Comparison of ENCODE assay signal across 1 cellular context in genomic region chr20:37727247-37727956, GRCh38.
TF ChIP-seq lines count a peak whose summit lies in the region.

No MANE protein-coding gene starts in this region.

TF ChIP-seq in HepG2, 621 proteins besides CTCF, POLR2A, EP300 and RAD21 (continued from another document and continues in another):
- TF ChIP-seq AKNA (CRISPR knock-in tag; IDR thresholded peaks at IDR 0.05; ENCODE audit: borderline replicate concordance), result no peak
- no peak for TF ChIP-seq ZNF17 (CRISPR knock-in tag; IDR thresholded peaks at IDR 0.05)
- TF ChIP-seq ZBTB2 (CRISPR knock-in tag; IDR thresholded peaks at IDR 0.05; ENCODE audit: low read depth), result no peak
- TF ChIP-seq GATAD2A (CRISPR knock-in tag; IDR thresholded peaks at IDR 0.05), result no peak; the same call in 1 of the 2 replicates
- TF ChIP-seq, protein P1, sequence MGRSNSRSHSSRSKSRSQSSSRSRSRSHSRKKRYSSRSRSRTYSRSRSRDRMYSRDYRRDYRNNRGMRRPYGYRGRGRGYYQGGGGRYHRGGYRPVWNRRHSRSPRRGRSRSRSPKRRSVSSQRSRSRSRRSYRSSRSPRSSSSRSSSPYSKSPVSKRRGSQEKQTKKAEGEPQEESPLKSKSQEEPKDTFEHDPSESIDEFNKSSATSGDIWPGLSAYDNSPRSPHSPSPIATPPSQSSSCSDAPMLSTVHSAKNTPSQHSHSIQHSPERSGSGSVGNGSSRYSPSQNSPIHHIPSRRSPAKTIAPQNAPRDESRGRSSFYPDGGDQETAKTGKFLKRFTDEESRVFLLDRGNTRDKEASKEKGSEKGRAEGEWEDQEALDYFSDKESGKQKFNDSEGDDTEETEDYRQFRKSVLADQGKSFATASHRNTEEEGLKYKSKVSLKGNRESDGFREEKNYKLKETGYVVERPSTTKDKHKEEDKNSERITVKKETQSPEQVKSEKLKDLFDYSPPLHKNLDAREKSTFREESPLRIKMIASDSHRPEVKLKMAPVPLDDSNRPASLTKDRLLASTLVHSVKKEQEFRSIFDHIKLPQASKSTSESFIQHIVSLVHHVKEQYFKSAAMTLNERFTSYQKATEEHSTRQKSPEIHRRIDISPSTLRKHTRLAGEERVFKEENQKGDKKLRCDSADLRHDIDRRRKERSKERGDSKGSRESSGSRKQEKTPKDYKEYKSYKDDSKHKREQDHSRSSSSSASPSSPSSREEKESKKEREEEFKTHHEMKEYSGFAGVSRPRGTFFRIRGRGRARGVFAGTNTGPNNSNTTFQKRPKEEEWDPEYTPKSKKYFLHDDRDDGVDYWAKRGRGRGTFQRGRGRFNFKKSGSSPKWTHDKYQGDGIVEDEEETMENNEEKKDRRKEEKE (IDR thresholded peaks at IDR 0.05), result no peak
- TF ChIP-seq ZNF580 (CRISPR knock-in tag; IDR thresholded peaks at IDR 0.05; ENCODE audit: borderline replicate concordance, low read depth), result no peak
- no peak for TF ChIP-seq KLF11 (CRISPR knock-in tag; IDR thresholded peaks at IDR 0.05)
- TF ChIP-seq FOSL1 (CRISPR knock-in tag; IDR thresholded peaks at IDR 0.05; ENCODE audit: borderline replicate concordance), result no peak
- TF ChIP-seq MBNL3 (CRISPR knock-in tag; conservative IDR thresholded peaks at IDR 0.05), result no peak
- no peak for TF ChIP-seq ZSCAN22 (CRISPR knock-in tag; IDR thresholded peaks at IDR 0.05)
- no peak for TF ChIP-seq TOPORS (CRISPR knock-in tag; IDR thresholded peaks at IDR 0.05)
- no peak for TF ChIP-seq SNAI1 (CRISPR knock-in tag; IDR thresholded peaks at IDR 0.05; ENCODE audit: borderline replicate concordance)
- TF ChIP-seq CBX2 (IDR thresholded peaks at IDR 0.05; ENCODE audit: low read depth, low read length), result no peak
- TF ChIP-seq CBX2 (CRISPR knock-in tag; IDR thresholded peaks at IDR 0.05; ENCODE audit: low read depth), result no peak
- no peak for TF ChIP-seq ZMYM3 (CRISPR knock-in tag; IDR thresholded peaks at IDR 0.05)
- TF ChIP-seq ZNF550 (CRISPR knock-in tag; IDR thresholded peaks at IDR 0.05; ENCODE audit: borderline replicate concordance), result no peak
- TF ChIP-seq, protein P2, sequence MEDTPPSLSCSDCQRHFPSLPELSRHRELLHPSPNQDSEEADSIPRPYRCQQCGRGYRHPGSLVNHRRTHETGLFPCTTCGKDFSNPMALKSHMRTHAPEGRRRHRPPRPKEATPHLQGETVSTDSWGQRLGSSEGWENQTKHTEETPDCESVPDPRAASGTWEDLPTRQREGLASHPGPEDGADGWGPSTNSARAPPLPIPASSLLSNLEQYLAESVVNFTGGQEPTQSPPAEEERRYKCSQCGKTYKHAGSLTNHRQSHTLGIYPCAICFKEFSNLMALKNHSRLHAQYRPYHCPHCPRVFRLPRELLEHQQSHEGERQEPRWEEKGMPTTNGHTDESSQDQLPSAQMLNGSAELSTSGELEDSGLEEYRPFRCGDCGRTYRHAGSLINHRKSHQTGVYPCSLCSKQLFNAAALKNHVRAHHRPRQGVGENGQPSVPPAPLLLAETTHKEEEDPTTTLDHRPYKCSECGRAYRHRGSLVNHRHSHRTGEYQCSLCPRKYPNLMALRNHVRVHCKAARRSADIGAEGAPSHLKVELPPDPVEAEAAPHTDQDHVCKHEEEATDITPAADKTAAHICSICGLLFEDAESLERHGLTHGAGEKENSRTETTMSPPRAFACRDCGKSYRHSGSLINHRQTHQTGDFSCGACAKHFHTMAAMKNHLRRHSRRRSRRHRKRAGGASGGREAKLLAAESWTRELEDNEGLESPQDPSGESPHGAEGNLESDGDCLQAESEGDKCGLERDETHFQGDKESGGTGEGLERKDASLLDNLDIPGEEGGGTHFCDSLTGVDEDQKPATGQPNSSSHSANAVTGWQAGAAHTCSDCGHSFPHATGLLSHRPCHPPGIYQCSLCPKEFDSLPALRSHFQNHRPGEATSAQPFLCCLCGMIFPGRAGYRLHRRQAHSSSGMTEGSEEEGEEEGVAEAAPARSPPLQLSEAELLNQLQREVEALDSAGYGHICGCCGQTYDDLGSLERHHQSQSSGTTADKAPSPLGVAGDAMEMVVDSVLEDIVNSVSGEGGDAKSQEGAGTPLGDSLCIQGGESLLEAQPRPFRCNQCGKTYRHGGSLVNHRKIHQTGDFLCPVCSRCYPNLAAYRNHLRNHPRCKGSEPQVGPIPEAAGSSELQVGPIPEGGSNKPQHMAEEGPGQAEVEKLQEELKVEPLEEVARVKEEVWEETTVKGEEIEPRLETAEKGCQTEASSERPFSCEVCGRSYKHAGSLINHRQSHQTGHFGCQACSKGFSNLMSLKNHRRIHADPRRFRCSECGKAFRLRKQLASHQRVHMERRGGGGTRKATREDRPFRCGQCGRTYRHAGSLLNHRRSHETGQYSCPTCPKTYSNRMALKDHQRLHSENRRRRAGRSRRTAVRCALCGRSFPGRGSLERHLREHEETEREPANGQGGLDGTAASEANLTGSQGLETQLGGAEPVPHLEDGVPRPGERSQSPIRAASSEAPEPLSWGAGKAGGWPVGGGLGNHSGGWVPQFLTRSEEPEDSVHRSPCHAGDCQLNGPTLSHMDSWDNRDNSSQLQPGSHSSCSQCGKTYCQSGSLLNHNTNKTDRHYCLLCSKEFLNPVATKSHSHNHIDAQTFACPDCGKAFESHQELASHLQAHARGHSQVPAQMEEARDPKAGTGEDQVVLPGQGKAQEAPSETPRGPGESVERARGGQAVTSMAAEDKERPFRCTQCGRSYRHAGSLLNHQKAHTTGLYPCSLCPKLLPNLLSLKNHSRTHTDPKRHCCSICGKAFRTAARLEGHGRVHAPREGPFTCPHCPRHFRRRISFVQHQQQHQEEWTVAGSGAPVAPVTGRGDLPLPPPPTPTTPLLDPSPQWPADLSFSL (CRISPR knock-in tag; IDR thresholded peaks at IDR 0.05), result 0 out of 2 replicates have a peak, but pooled peaks have one; percentile 39
- TF ChIP-seq, protein P3, sequence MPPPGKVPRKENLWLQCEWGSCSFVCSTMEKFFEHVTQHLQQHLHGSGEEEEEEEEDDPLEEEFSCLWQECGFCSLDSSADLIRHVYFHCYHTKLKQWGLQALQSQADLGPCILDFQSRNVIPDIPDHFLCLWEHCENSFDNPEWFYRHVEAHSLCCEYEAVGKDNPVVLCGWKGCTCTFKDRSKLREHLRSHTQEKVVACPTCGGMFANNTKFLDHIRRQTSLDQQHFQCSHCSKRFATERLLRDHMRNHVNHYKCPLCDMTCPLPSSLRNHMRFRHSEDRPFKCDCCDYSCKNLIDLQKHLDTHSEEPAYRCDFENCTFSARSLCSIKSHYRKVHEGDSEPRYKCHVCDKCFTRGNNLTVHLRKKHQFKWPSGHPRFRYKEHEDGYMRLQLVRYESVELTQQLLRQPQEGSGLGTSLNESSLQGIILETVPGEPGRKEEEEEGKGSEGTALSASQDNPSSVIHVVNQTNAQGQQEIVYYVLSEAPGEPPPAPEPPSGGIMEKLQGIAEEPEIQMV (CRISPR knock-in tag; IDR thresholded peaks at IDR 0.05; ENCODE audit: low read depth), result no peak
- TF ChIP-seq GLMP (CRISPR knock-in tag; IDR thresholded peaks at IDR 0.05; ENCODE audit: borderline replicate concordance), result no peak
- no peak for TF ChIP-seq PHF21A (CRISPR knock-in tag; IDR thresholded peaks at IDR 0.05)
- no peak for TF ChIP-seq ZNF329 (CRISPR knock-in tag; IDR thresholded peaks at IDR 0.05; ENCODE audit: low read depth)
- TF ChIP-seq ZNF782 (CRISPR knock-in tag; IDR thresholded peaks at IDR 0.05; ENCODE audit: borderline replicate concordance), result no peak
- no peak for TF ChIP-seq ZUFSP (CRISPR knock-in tag; IDR thresholded peaks at IDR 0.05; ENCODE audit: borderline replicate concordance)
- TF ChIP-seq NCOA2 (CRISPR knock-in tag; IDR thresholded peaks at IDR 0.05), result no peak
